14 cellular contexts compared by ENCODE assay signal in the genomic region with DNA sequence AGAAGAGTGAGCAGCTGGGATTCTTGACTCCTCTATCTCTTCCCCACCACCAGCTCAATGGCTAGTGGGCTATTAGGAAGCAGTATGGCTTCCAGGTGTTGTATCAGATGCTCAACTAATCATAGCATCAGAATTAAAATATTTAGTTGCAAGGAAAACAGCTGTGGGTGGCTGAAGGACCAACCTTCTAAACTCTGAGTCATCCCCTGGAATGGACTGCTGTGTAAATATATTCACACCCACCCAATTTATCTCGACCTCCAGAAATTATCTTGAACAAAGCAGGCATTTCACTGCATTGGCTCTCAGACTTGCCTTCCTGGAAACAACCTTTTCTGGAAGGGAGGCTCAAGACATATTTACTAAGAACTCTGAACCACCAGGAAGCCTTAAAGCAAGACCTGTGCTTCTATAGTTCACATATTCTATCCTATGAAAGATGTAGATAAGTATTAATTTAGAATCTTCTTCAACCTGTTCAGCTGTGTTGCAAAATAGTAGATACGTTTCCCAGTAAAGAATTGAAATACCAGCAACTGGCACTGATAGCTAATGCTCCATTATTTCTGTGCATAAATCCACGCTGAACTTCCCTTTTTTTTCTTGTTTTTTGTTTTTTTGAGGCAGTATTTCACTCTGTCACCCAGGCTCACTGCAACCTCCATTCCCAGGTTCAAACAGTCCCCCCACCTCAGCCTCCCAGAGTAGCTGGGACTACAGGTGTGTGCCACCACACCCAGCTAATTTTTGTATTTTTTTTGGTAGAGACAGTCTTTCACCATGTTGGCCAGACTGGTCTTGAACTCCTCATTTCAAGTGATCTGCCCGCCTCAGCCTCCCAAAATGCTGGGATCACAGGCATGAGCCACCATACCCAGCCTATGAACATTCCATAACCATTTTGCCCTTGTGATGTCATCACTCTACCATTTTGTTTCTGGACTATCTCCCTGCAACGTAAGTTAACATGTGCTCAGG. TPM values are rescaled to one million over a fixed set of nuclear protein-coding genes. Genes with fewer than 3 reads are reported as not detected.
DNase-seq lines count a peak whose midpoint lies in the region; ATAC-seq and TF ChIP-seq lines count a peak whose summit lies in the region.
"Had no signal": no experiment of that assay in that cellular context is flagged by ENCODE, and none has a peak within 500 bp of the region (broad histone marks: within the 10 kb centered on the region; RNA-seq: fewer than 3 reads in every experiment).

No MANE protein-coding gene starts in this region.

- H3K36me3 ChIP-seq in RWPE2 (ENCODE audit: low read depth) (no peaks in the 10 kb centered on the region), fibroblast of lung (ENCODE audit: control insufficient read depth, insufficient read depth, low read length) (no peaks in the 10 kb centered on the region)
- H3K36me3 ChIP-seq: spleen, upper lobe of left lung had no signal

- H3K79me2 ChIP-seq in fibroblast of lung (ENCODE audit: control insufficient read depth, insufficient read depth, low read length), result no peaks in the 10 kb centered on the region

- POLR2A ChIA-PET in activated CD4-positive, alpha-beta T cell treated with anti-CD3 and anti-CD28 coated beads, Interleukin-2, amount 10 ng/mL, durations not matched to agents 7 days and 5 days (lab: Charles Lee), result no interaction called here

- H3K27me3 ChIP-seq in RWPE2 (ENCODE audit: insufficient read depth, poor library complexity, severe bottlenecking) (no peaks in the 10 kb centered on the region), fibroblast of lung (ENCODE audit: control insufficient read depth, insufficient read depth, low read length) (no peaks in the 10 kb centered on the region)
- H3K27me3 ChIP-seq: spleen, upper lobe of left lung had no signal

- H3K9me3 Mint-ChIP-seq in activated CD4-positive, alpha-beta T cell treated with anti-CD3 and anti-CD28 coated beads, Interleukin-2, amount 10 ng/mL, durations not matched to agents 7 days and 5 days, result peaks cover 17% of the 10 kb centered on the region

- no peaks in the 10 kb centered on the region for H3K9me3 ChIP-seq in RWPE2 (ENCODE audit: severe bottlenecking)
- H3K9me3 ChIP-seq in fibroblast of lung (ENCODE audit: control insufficient read depth, insufficient read depth, low read depth, low read length), result no peaks in the 10 kb centered on the region
- H3K9me3 ChIP-seq: spleen, upper lobe of left lung had no signal

- peak overlapping the region; percentile 66 for H3K27ac Mint-ChIP-seq in activated CD4-positive, alpha-beta T cell treated with anti-CD3 and anti-CD28 coated beads, Interleukin-2, amount 10 ng/mL, durations not matched to agents 7 days and 5 days

- DNase-seq in activated CD4-positive, alpha-beta T cell treated with anti-CD3 and anti-CD28 coated beads, Interleukin-2, amount 10 ng/mL, durations not matched to agents 7 days and 5 days, result no peak
- no peak for DNase-seq in activated CD4-positive, alpha-beta T cell treated with anti-CD3 and anti-CD28 coated beads for 4 hours
- DNase-seq in RWPE2 (ENCODE audit: low spot score) (no peak), fibroblast of lung (ENCODE audit: low read depth in 2 of 2) (peak; percentile 45 to 93), renal cortical epithelial cell (ENCODE audit: low read depth) (peak; percentile 94), KBM-7 (no peak), NCI-H524 (lab: John Stamatoyannopoulos, UW) (no peak)
- DNase-seq: amygdala, DND-41, NCI-H2171, spleen, T1000 had no signal

- ATAC-seq in RWPE2 (ENCODE audit: low read depth) (peak; percentile 35; the same call in 2 of the 3 replicates), HG03135 (IDR thresholded peaks at IDR 0.05; ENCODE audit: unreplicated experiment) (no peak)

- H3K4me1 Mint-ChIP-seq in activated CD4-positive, alpha-beta T cell treated with anti-CD3 and anti-CD28 coated beads, Interleukin-2, amount 10 ng/mL, durations not matched to agents 7 days and 5 days, result peaks cover 23% of the 10 kb centered on the region

- no peak overlapping the region for H2AFZ ChIP-seq in fibroblast of lung (ENCODE audit: low read length)

- no peak for TF ChIP-seq CTCF in RWPE2 (IDR thresholded peaks at IDR 0.05; ENCODE audit: poor library complexity, severe bottlenecking)
- TF ChIP-seq CTCF in fibroblast of lung (conservative IDR thresholded peaks at IDR 0.05 in 1 of 2, IDR thresholded peaks at IDR 0.05 in 1 of 2; ENCODE audit: low read depth in 1 of 2, low read length in 2 of 2), result no peak

- CTCF ChIA-PET in activated CD4-positive, alpha-beta T cell treated with anti-CD3 and anti-CD28 coated beads, Interleukin-2, amount 10 ng/mL, durations not matched to agents 7 days and 5 days (lab: Charles Lee), result no interaction called here

- peaks cover 6% of the 10 kb centered on the region for H3K4me1 ChIP-seq in RWPE2 (ENCODE audit: insufficient read depth, poor library complexity, severe bottlenecking)
- H3K4me1 ChIP-seq in fibroblast of lung (ENCODE audit: control insufficient read depth, extremely low read depth, insufficient read depth, low read length), result no peaks in the 10 kb centered on the region

- H3K27me3 Mint-ChIP-seq in activated CD4-positive, alpha-beta T cell treated with anti-CD3 and anti-CD28 coated beads, Interleukin-2, amount 10 ng/mL, durations not matched to agents 7 days and 5 days, result peaks cover 19% of the 10 kb centered on the region

- peaks cover 15% of the 10 kb centered on the region for H3K36me3 Mint-ChIP-seq in activated CD4-positive, alpha-beta T cell treated with anti-CD3 and anti-CD28 coated beads, Interleukin-2, amount 10 ng/mL, durations not matched to agents 7 days and 5 days (ENCODE audit: low read depth)

- no peaks in the 10 kb centered on the region for H4K20me1 ChIP-seq in fibroblast of lung (ENCODE audit: control insufficient read depth, extremely low read depth, insufficient read depth, low read length)

- in situ Hi-C loops in KBM-7 (cut with MboI; ENCODE audit: low pct_unique_long_range_greater_than_20kb, low sequenced_read_pairs), result no loop called here

- H3K4me2 ChIP-seq in fibroblast of lung (ENCODE audit: extremely low read depth, insufficient read depth, low read length), result no peak overlapping the region

- H3K4me3 Mint-ChIP-seq in activated CD4-positive, alpha-beta T cell treated with anti-CD3 and anti-CD28 coated beads, Interleukin-2, amount 10 ng/mL, durations not matched to agents 7 days and 5 days, result no peak overlapping the region

- no peak overlapping the region for H3K9ac ChIP-seq in fibroblast of lung (ENCODE audit: insufficient read depth, low read length)

- H3K4me3 ChIP-seq in RWPE2 (ENCODE audit: severe bottlenecking) (no peak overlapping the region), fibroblast of lung (replicated peaks in 1 of 4; ENCODE audit: control extremely low read depth in 1 of 4, insufficient read depth in 1 of 4, low read depth in 3 of 4, low read length in 4 of 4) (no peak overlapping the region)
- H3K4me3 ChIP-seq: spleen, upper lobe of left lung had no signal

- H3K27ac ChIP-seq in RWPE2 (ENCODE audit: poor library complexity, severe bottlenecking) (no peak overlapping the region), fibroblast of lung (ENCODE audit: insufficient read depth, low read length) (no peak overlapping the region)
- H3K27ac ChIP-seq: spleen, upper lobe of left lung had no signal

RNA-seq across cellular contexts. Expression of gene CD2AP, which starts 56.9 kb away (rescaled TPM):
- 10 to 100 TPM; 35.1 to 40.3 TPM for total RNA-seq in activated CD4-positive, alpha-beta T cell treated with anti-CD3 and anti-CD28 coated beads, Interleukin-2, amount 10 ng/mL, durations not matched to agents 7 days and 5 days
- total RNA-seq in fibroblast of lung (13.6 and 15.7 TPM in 2 replicates), renal cortical epithelial cell (90.3 and 113 TPM in 2 replicates)
- polyA plus RNA-seq in fibroblast of lung, result 12.3 and 17.2 TPM in 2 replicates
- 9.1 and 12.9 TPM in 2 replicates for polyA plus RNA-seq in fibroblast of lung (2012)
- 0.20 and 0.52 TPM in 2 replicates for polyA minus RNA-seq in fibroblast of lung (ENCODE audit: low replicate concordance)

Comparison
In these comparisons a context has a peak if more than half of its experiments do, and no peak if none do; other contexts are left out.
1. DNase-seq: peak in fibroblast of lung (2 of 2) and renal cortical epithelial cell (single experiment); none in activated CD4-positive, alpha-beta T cell treated with anti-CD3 and anti-CD28 coated beads, Interleukin-2, amount 10 ng/mL, durations not matched to agents 7 days and 5 days (single experiment), activated CD4-positive, alpha-beta T cell treated with anti-CD3 and anti-CD28 coated beads for 4 hours (0 of 2), RWPE2 (single experiment), KBM-7 (single experiment) and NCI-H524 (0 of 2).